ENCODE assay signal across 2 cellular contexts in genomic region chr2:171441470-171441869, GRCh38.
TF ChIP-seq lines count a peak whose summit lies in the region.

No MANE protein-coding gene starts in this region.

TF ChIP-seq in IMR-90, 13 proteins besides CTCF, POLR2A, EP300 and RAD21:
- TF ChIP-seq USF2 (IDR thresholded peaks at IDR 0.05; ENCODE audit: low read depth, low read length) = no peak
- TF ChIP-seq BHLHE40 (IDR thresholded peaks at IDR 0.05; ENCODE audit: low read depth, low read length) = no peak
- TF ChIP-seq FOS (IDR thresholded peaks at IDR 0.05; ENCODE audit: low read depth, low read length) = no peak
- no peak for TF ChIP-seq RCOR1 (IDR thresholded peaks at IDR 0.05; ENCODE audit: insufficient replicate concordance, low read length)
- no peak for TF ChIP-seq ELK1 (IDR thresholded peaks at IDR 0.05; ENCODE audit: borderline replicate concordance, low read depth, low read length)
- no peak for TF ChIP-seq NFE2L2 (IDR thresholded peaks at IDR 0.05; ENCODE audit: low read depth, low read length)
- no peak for TF ChIP-seq SMC3 (IDR thresholded peaks at IDR 0.05; ENCODE audit: low read depth, low read length)
- TF ChIP-seq CHD1 (IDR thresholded peaks at IDR 0.05; ENCODE audit: low read depth, low read length) = no peak
- TF ChIP-seq MXI1 (IDR thresholded peaks at IDR 0.05; ENCODE audit: borderline replicate concordance, low read depth, low read length) = no peak
- no peak for TF ChIP-seq MAZ (IDR thresholded peaks at IDR 0.05; ENCODE audit: borderline replicate concordance, low read depth, low read length)
- TF ChIP-seq CEBPB (IDR thresholded peaks at IDR 0.05; ENCODE audit: low read depth, low read length) = no peak
- no peak for TF ChIP-seq RFX5 (IDR thresholded peaks at IDR 0.05; ENCODE audit: low read depth, low read length)
- no peak for TF ChIP-seq MAFK (IDR thresholded peaks at IDR 0.05; ENCODE audit: low read depth, low read length)

TF ChIP-seq in K562, 482 proteins besides CTCF, POLR2A, EP300 and RAD21:
- no peak for TF ChIP-seq ZMIZ1 (IDR thresholded peaks at IDR 0.05; ENCODE audit: low read depth in 2 of 2, low read length in 2 of 2)
- TF ChIP-seq ZNF449 (CRISPR knock-in tag; IDR thresholded peaks at IDR 0.05) = no peak
- no peak for TF ChIP-seq PATZ1 (CRISPR knock-in tag; IDR thresholded peaks at IDR 0.05; ENCODE audit: borderline replicate concordance)
- TF ChIP-seq HDAC8 (tag; IDR thresholded peaks at IDR 0.05) = no peak
- no peak for TF ChIP-seq KLF13 (tag; IDR thresholded peaks at IDR 0.05; ENCODE audit: borderline replicate concordance, low read depth)
- no peak for TF ChIP-seq ZBTB49 (CRISPR knock-in tag; IDR thresholded peaks at IDR 0.05; ENCODE audit: borderline replicate concordance)
TF ChIP-seq in K562: peak in this region for 0.
